Comparison of ENCODE assay signal across 8 cellular contexts in genomic region chr19:39342647-39343305, GRCh38. TPM values are rescaled to one million over a fixed set of nuclear protein-coding genes. Genes with fewer than 3 reads are reported as not detected.
DNase-seq lines count a peak whose midpoint lies in the region; ATAC-seq, FAIRE-seq and TF ChIP-seq lines count a peak whose summit lies in the region.

No MANE protein-coding gene starts in this region.

- H3K4me1 ChIP-seq in RWPE2 (ENCODE audit: insufficient read depth, poor library complexity, severe bottlenecking) (peaks cover 5% of the 10 kb centered on the region), endothelial cell of umbilical vein (ENCODE audit: control insufficient read depth, extremely low read depth, insufficient read depth, low read length) (peaks cover 19% of the 10 kb centered on the region)

- POLR2A ChIA-PET in endothelial cell of umbilical vein (lab: Charles Lee), result interaction anchor here (0.6 to 0.9 kb wide), 2 partner anchors 48 to 968 kb away, joined by 3 to 4 read pairs; partner anchors contain the start of genes MED29, PAF1 and PSMD8

- H3K9me3 ChIP-seq in RWPE2 (ENCODE audit: severe bottlenecking) (no peaks in the 10 kb centered on the region), endothelial cell of umbilical vein (replicated peaks; ENCODE audit: control insufficient read depth, insufficient read depth, low read length) (no peaks in the 10 kb centered on the region)

- no peaks in the 10 kb centered on the region for H3K27me3 Mint-ChIP-seq in natural killer cell treated with Interleukin-12 subunit alpha and Interleukin-12 subunit beta and Interleukin-15 and Interleukin-18, amount 100 ng/mL, for 72 hours

- H3K36me3 ChIP-seq in RWPE2 (ENCODE audit: low read depth) (peaks cover 16% of the 10 kb centered on the region), endothelial cell of umbilical vein (ENCODE audit: control insufficient read depth in 2 of 2, extremely low read depth in 1 of 2, insufficient read depth in 2 of 2, low read length in 2 of 2) (no peaks in the 10 kb centered on the region)

- H3K27ac ChIP-seq in RWPE2 (ENCODE audit: poor library complexity, severe bottlenecking) (peak overlapping the region; percentile 56), endothelial cell of umbilical vein (ENCODE audit: insufficient read depth, low read depth, low read length) (peak overlapping the region; percentile 56)

- dilution Hi-C loops in endothelial cell of umbilical vein (cut with MboI; ENCODE audit: extremely low pct_ligation_motif_present, low sequenced_read_pairs), result no loop called here

- TF ChIP-seq POLR2A in endothelial cell of umbilical vein (IDR thresholded peaks at IDR 0.05; ENCODE audit: low read depth, low read length), result no peak

- peak overlapping the region; percentile 97 for H3K4me3 ChIP-seq in RWPE2 (ENCODE audit: severe bottlenecking)
- peak overlapping the region; percentile 65 to 88 (median 67) for H3K4me3 ChIP-seq in endothelial cell of umbilical vein (replicated peaks in 1 of 3; ENCODE audit: insufficient read depth in 1 of 3, low read depth in 1 of 3, low read length in 3 of 3)

- intact Hi-C loops in endothelial cell of umbilical vein (cut with micrococcal nuclease), result loop anchor here (1.0 to 5.0 kb wide), 3 partner anchors 30 to 90 kb away; partner anchors contain the start of gene PLEKHG2

- H3K9me3 Mint-ChIP-seq in natural killer cell treated with Interleukin-12 subunit alpha and Interleukin-12 subunit beta and Interleukin-15 and Interleukin-18, amount 100 ng/mL, for 72 hours, result no peaks in the 10 kb centered on the region

- H3K4me1 Mint-ChIP-seq in natural killer cell treated with Interleukin-12 subunit alpha and Interleukin-12 subunit beta and Interleukin-15 and Interleukin-18, amount 100 ng/mL, for 72 hours (ENCODE audit: low read depth in 2 of 2), result peaks cover 61 to 70% of the 10 kb centered on the region in 2 donors

- peaks cover 29% of the 10 kb centered on the region for H3K79me2 ChIP-seq in endothelial cell of umbilical vein (ENCODE audit: control insufficient read depth, insufficient read depth, low read length)

- H3K9me1 ChIP-seq in endothelial cell of umbilical vein (replicated peaks; ENCODE audit: control insufficient read depth, extremely low read depth, insufficient read depth, low read length), result no peaks in the 10 kb centered on the region

- H3K4me3 Mint-ChIP-seq in natural killer cell treated with Interleukin-12 subunit alpha and Interleukin-12 subunit beta and Interleukin-15 and Interleukin-18, amount 100 ng/mL, for 72 hours, result peak overlapping the region; percentile 82

- peaks cover 2% of the 10 kb centered on the region for H4K20me1 ChIP-seq in endothelial cell of umbilical vein (replicated peaks; ENCODE audit: control insufficient read depth, extremely low read depth, insufficient read depth, low read length)

- peak overlapping the region; percentile 88 for H3K9ac ChIP-seq in endothelial cell of umbilical vein (replicated peaks; ENCODE audit: extremely low read depth, insufficient read depth, low read length)

- BruUV-seq in endothelial cell of umbilical vein (replicated peaks; lab: Mats Ljungman, UMichigan), result no TSS peak

- H3K27ac Mint-ChIP-seq in natural killer cell treated with Interleukin-12 subunit alpha and Interleukin-12 subunit beta and Interleukin-15 and Interleukin-18, amount 100 ng/mL, for 72 hours, result peak overlapping the region; percentile 43 to 83

- H2AFZ ChIP-seq in endothelial cell of umbilical vein (ENCODE audit: low read depth, low read length), result no peak overlapping the region

- ATAC-seq in GM19023 (IDR thresholded peaks at IDR 0.05; ENCODE audit: unreplicated experiment) (peak; percentile 4), RWPE2 (ENCODE audit: low read depth) (no peak), HG02970 (IDR thresholded peaks at IDR 0.05; ENCODE audit: low FRiP score, unreplicated experiment) (no peak)
- ATAC-seq in natural killer cell treated with Interleukin-12 subunit alpha and Interleukin-12 subunit beta and Interleukin-15 and Interleukin-18, amount 100 ng/mL, for 72 hours, result no peak

- peak overlapping the region; percentile 82 for H3K4me2 ChIP-seq in endothelial cell of umbilical vein (ENCODE audit: insufficient read depth, low read length)

- DNase-seq in RWPE2 (ENCODE audit: low spot score), result no peak
- no peak for DNase-seq in endothelial cell of umbilical vein (ENCODE audit: low read depth, low spot score)
- DNase-seq in natural killer cell treated with Interleukin-12 subunit alpha and Interleukin-12 subunit beta and Interleukin-15 and Interleukin-18, amount 100 ng/mL, for 72 hours (ENCODE audit: low spot score), result no peak
- DNase-seq in activated CD4-positive, CD25-positive, alpha-beta regulatory T cell treated with anti-CD3 and anti-CD28 coated beads, Interleukin-2, amount 50 U/mL, for 72 hours, result no peak
- no peak for DNase-seq in HuH-7.5 (ENCODE audit: low spot score)
- no peak for DNase-seq in HTR-8/SVneo (ENCODE audit: insufficient read length, low spot score)

- H3K36me3 Mint-ChIP-seq in natural killer cell treated with Interleukin-12 subunit alpha and Interleukin-12 subunit beta and Interleukin-15 and Interleukin-18, amount 100 ng/mL, for 72 hours, result peaks cover 20% of the 10 kb centered on the region

- CTCF ChIA-PET in endothelial cell of umbilical vein (lab: Charles Lee), result interaction anchor here (0.8 to 1.7 kb wide), 8 partner anchors 15 to 291 kb away, joined by 3 to 6 read pairs (median 4); partner anchors contain the start of gene RPS16

- H3K27me3 ChIP-seq in RWPE2 (ENCODE audit: insufficient read depth, poor library complexity, severe bottlenecking), result no peaks in the 10 kb centered on the region
- no peaks in the 10 kb centered on the region for H3K27me3 ChIP-seq in endothelial cell of umbilical vein (ENCODE audit: control insufficient read depth in 2 of 2, insufficient read depth in 2 of 2, low read length in 2 of 2)

- TF ChIP-seq CTCF in RWPE2 (IDR thresholded peaks at IDR 0.05; ENCODE audit: poor library complexity, severe bottlenecking) (no peak), endothelial cell of umbilical vein (IDR thresholded peaks at IDR 0.05; ENCODE audit: extremely low read depth in 1 of 2, insufficient read depth in 1 of 2, low read depth in 1 of 2, low read length in 2 of 2) (no peak)

- FAIRE-seq in endothelial cell of umbilical vein (lab: Jason Lieb, UNC), result no peak
- no peak for FAIRE-seq in HTR-8/SVneo (lab: Jason Lieb, UNC)

RNA-seq across cellular contexts. Expression of gene SAMD4B, which starts 0.6 kb away (rescaled TPM):
- 82.1 and 87.7 TPM in 2 replicates for total RNA-seq in endothelial cell of umbilical vein
- polyA plus RNA-seq in endothelial cell of umbilical vein, result 84.2 and 98.0 TPM in 2 replicates
- 53.6 and 62.8 TPM in 2 replicates for polyA plus RNA-seq in endothelial cell of umbilical vein (2011; cell fraction: cytosol; rRNA removed)
- polyA plus RNA-seq in endothelial cell of umbilical vein (2011; cell fraction: nucleus; rRNA removed), result 78.4 and 97.3 TPM in 2 replicates
- 66.5 and 79.2 TPM in 2 replicates for polyA plus RNA-seq in endothelial cell of umbilical vein (2012)
- polyA minus RNA-seq in endothelial cell of umbilical vein, result 50.7 and 57.0 TPM in 2 replicates
- 55.6 TPM for polyA minus RNA-seq in endothelial cell of umbilical vein (2011; cell fraction: cytosol; rRNA and poly(A)+ RNA removed)
- polyA minus RNA-seq in endothelial cell of umbilical vein (2011; cell fraction: nucleus; rRNA and poly(A)+ RNA removed), result 39.8 and 43.1 TPM in 2 replicates
- total RNA-seq in natural killer cell treated with Interleukin-12 subunit alpha and Interleukin-12 subunit beta and Interleukin-15 and Interleukin-18, amount 100 ng/mL, for 72 hours, result 10 to 100 TPM; 81.4 to 95.5 TPM

RNA-seq across cellular contexts. Expression of gene GMFG, which starts 6.9 kb away (rescaled TPM):
- total RNA-seq in endothelial cell of umbilical vein, result 39.5 and 41.5 TPM in 2 replicates
- polyA plus RNA-seq in endothelial cell of umbilical vein, result 9.2 and 13.7 TPM in 2 replicates
- polyA plus RNA-seq in endothelial cell of umbilical vein (2011; cell fraction: cytosol; rRNA removed), result 18.9 and 28.7 TPM in 2 replicates
- 7.1 and 10.4 TPM in 2 replicates for polyA plus RNA-seq in endothelial cell of umbilical vein (2011; cell fraction: nucleus; rRNA removed)
- 10.7 and 11.9 TPM in 2 replicates for polyA plus RNA-seq in endothelial cell of umbilical vein (2012)
- polyA minus RNA-seq in endothelial cell of umbilical vein, result 7.4 and 7.8 TPM in 2 replicates
- polyA minus RNA-seq in endothelial cell of umbilical vein (2011; cell fraction: cytosol; rRNA and poly(A)+ RNA removed), result not detected
- 2.1 TPM in 1 of 2 replicates, not detected in the other for polyA minus RNA-seq in endothelial cell of umbilical vein (2011; cell fraction: nucleus; rRNA and poly(A)+ RNA removed)
- total RNA-seq in natural killer cell treated with Interleukin-12 subunit alpha and Interleukin-12 subunit beta and Interleukin-15 and Interleukin-18, amount 100 ng/mL, for 72 hours, result 100 to 1,000 TPM; 185 to 242 TPM

RNA-seq across cellular contexts. Expression of gene LRFN1, which starts 22.1 kb away (rescaled TPM):
- total RNA-seq in endothelial cell of umbilical vein, result 1.4 and 1.5 TPM in 2 replicates
- 0.38 and 0.39 TPM in 2 replicates for polyA plus RNA-seq in endothelial cell of umbilical vein
- 0.13 TPM in 2 replicates for polyA plus RNA-seq in endothelial cell of umbilical vein (2011; cell fraction: cytosol; rRNA removed)
- polyA plus RNA-seq in endothelial cell of umbilical vein (2011; cell fraction: nucleus; rRNA removed), result 0.17 and 0.26 TPM in 2 replicates
- polyA plus RNA-seq in endothelial cell of umbilical vein (2012), result 0.82 and 1.2 TPM in 2 replicates
- polyA minus RNA-seq in endothelial cell of umbilical vein, result 0.22 and 0.40 TPM in 2 replicates
- not detected for polyA minus RNA-seq in endothelial cell of umbilical vein (2011; cell fraction: cytosol; rRNA and poly(A)+ RNA removed)
- polyA minus RNA-seq in endothelial cell of umbilical vein (2011; cell fraction: nucleus; rRNA and poly(A)+ RNA removed), result 0.19 TPM in 2 replicates
- 1 to 10 TPM; 2.3 to 4.9 TPM for total RNA-seq in natural killer cell treated with Interleukin-12 subunit alpha and Interleukin-12 subunit beta and Interleukin-15 and Interleukin-18, amount 100 ng/mL, for 72 hours

RNA-seq across cellular contexts. Expression of gene IFNL1, which starts 46.6 kb away (rescaled TPM):
- not detected in 2 replicates for total RNA-seq in endothelial cell of umbilical vein
- polyA plus RNA-seq in endothelial cell of umbilical vein, result not detected in 2 replicates
- polyA plus RNA-seq in endothelial cell of umbilical vein (2011; cell fraction: cytosol; rRNA removed), result not detected in 2 replicates
- polyA plus RNA-seq in endothelial cell of umbilical vein (2011; cell fraction: nucleus; rRNA removed), result not detected in 2 replicates
- polyA plus RNA-seq in endothelial cell of umbilical vein (2012), result not detected in 2 replicates
- polyA minus RNA-seq in endothelial cell of umbilical vein, result not detected in 2 replicates
- not detected for polyA minus RNA-seq in endothelial cell of umbilical vein (2011; cell fraction: cytosol; rRNA and poly(A)+ RNA removed)
- not detected in 2 replicates for polyA minus RNA-seq in endothelial cell of umbilical vein (2011; cell fraction: nucleus; rRNA and poly(A)+ RNA removed)
- total RNA-seq in natural killer cell treated with Interleukin-12 subunit alpha and Interleukin-12 subunit beta and Interleukin-15 and Interleukin-18, amount 100 ng/mL, for 72 hours, result under 1 TPM in 1 of 2 donors, not detected in 1; 0.36 TPM

RNA-seq across cellular contexts. Expression of gene PAF1, which starts 48.1 kb away (rescaled TPM):
- total RNA-seq in endothelial cell of umbilical vein, result 53.6 and 55.1 TPM in 2 replicates
- 77.9 and 90.8 TPM in 2 replicates for polyA plus RNA-seq in endothelial cell of umbilical vein
- polyA plus RNA-seq in endothelial cell of umbilical vein (2011; cell fraction: cytosol; rRNA removed), result 60.4 and 68.7 TPM in 2 replicates
- 69.9 and 95.5 TPM in 2 replicates for polyA plus RNA-seq in endothelial cell of umbilical vein (2011; cell fraction: nucleus; rRNA removed)
- polyA plus RNA-seq in endothelial cell of umbilical vein (2012), result 53.1 and 63.8 TPM in 2 replicates
- 41.9 and 56.6 TPM in 2 replicates for polyA minus RNA-seq in endothelial cell of umbilical vein
- polyA minus RNA-seq in endothelial cell of umbilical vein (2011; cell fraction: cytosol; rRNA and poly(A)+ RNA removed), result 43.6 TPM
- 27.1 and 44.7 TPM in 2 replicates for polyA minus RNA-seq in endothelial cell of umbilical vein (2011; cell fraction: nucleus; rRNA and poly(A)+ RNA removed)
- 10 to 100 TPM; 38.1 to 39.2 TPM for total RNA-seq in natural killer cell treated with Interleukin-12 subunit alpha and Interleukin-12 subunit beta and Interleukin-15 and Interleukin-18, amount 100 ng/mL, for 72 hours
